7 cellular contexts compared by ENCODE assay signal in genomic region chr10:27156566-27156965, GRCh38. TPM values are rescaled to one million over a fixed set of nuclear protein-coding genes. Genes with fewer than 3 reads are reported as not detected.
DNase-seq lines count a peak whose midpoint lies in the region; ATAC-seq and TF ChIP-seq lines count a peak whose summit lies in the region.
"Not testable (repeated sequence)": the region's sequence is repeated elsewhere in the genome, so short reads cannot be mapped to it uniquely, and the experiment has no call there.

No MANE protein-coding gene starts in this region.

- H2BK12ac ChIP-seq in mesenchymal stem cell (ENCODE audit: low read length in 2 of 2), result not testable (repeated sequence)

- H3K36me3 ChIP-seq in ES-I3 (ENCODE audit: insufficient read depth, low read length) (peaks cover 22% of the 10 kb centered on the region), mesenchymal stem cell (ENCODE audit: control insufficient read depth in 1 of 2, insufficient read depth in 2 of 2, low read depth in 1 of 2, low read length in 2 of 2) (peaks cover 2 to 28% of the 10 kb centered on the region in 2 experiments), gastrocnemius medialis (peaks cover 0 to 23% of the 10 kb centered on the region in 2 donors)
- H3K36me3 ChIP-seq in MM.1S (replicated peaks; ENCODE audit: insufficient read depth, low read length), result not testable (repeated sequence)

- H3K79me1 ChIP-seq in mesenchymal stem cell (replicated peaks; ENCODE audit: low read length, poor library complexity, severe bottlenecking), result not testable (repeated sequence)

- H3K36me3 Mint-ChIP-seq in activated CD4-positive, alpha-beta T cell treated with anti-CD3 and anti-CD28 coated beads, Interleukin-2, amount 10 ng/mL, durations not matched to agents 24 days and 14 days (ENCODE audit: low read depth), result peaks cover 53% of the 10 kb centered on the region
- peaks cover 49% of the 10 kb centered on the region for H3K36me3 Mint-ChIP-seq in MCF 10A (ENCODE audit: insufficient read depth, unreplicated experiment)

- H3K9me3 ChIP-seq in ES-I3 (ENCODE audit: control insufficient read depth, insufficient read depth, low read length); MM.1S (replicated peaks; ENCODE audit: insufficient read depth, low read length); mesenchymal stem cell (ENCODE audit: control insufficient read depth, low read length); gastrocnemius medialis: not testable (repeated sequence)

- H3K9ac ChIP-seq in ES-I3 (ENCODE audit: low read depth, low read length) (peak overlapping the region; percentile 82; the same call in 1 of the 2 replicates), MM.1S (ENCODE audit: low read length) (peak overlapping the region; percentile 99; the same call in 1 of the 2 replicates), mesenchymal stem cell (ENCODE audit: low read length) (peak overlapping the region; percentile 99)

- H3K4me1 Mint-ChIP-seq in activated CD4-positive, alpha-beta T cell treated with anti-CD3 and anti-CD28 coated beads, Interleukin-2, amount 10 ng/mL, durations not matched to agents 24 days and 14 days, result peaks cover 25% of the 10 kb centered on the region
- H3K4me1 Mint-ChIP-seq in MCF 10A (ENCODE audit: insufficient read depth, unreplicated experiment), result peaks cover 21% of the 10 kb centered on the region

- H3K9me3 Mint-ChIP-seq in activated CD4-positive, alpha-beta T cell treated with anti-CD3 and anti-CD28 coated beads, Interleukin-2, amount 10 ng/mL, durations not matched to agents 24 days and 14 days; MCF 10A (ENCODE audit: unreplicated experiment): not testable (repeated sequence)

- H3K27ac Mint-ChIP-seq in activated CD4-positive, alpha-beta T cell treated with anti-CD3 and anti-CD28 coated beads, Interleukin-2, amount 10 ng/mL, durations not matched to agents 24 days and 14 days, result peak overlapping the region; percentile 100
- H3K27ac Mint-ChIP-seq in MCF 10A (ENCODE audit: low read depth, unreplicated experiment), result peak overlapping the region; percentile 98

- ATAC-seq in gastrocnemius medialis, result not testable (repeated sequence)

- H4K91ac ChIP-seq in mesenchymal stem cell (ENCODE audit: low read length), result not testable (repeated sequence)

- not testable (repeated sequence) for H4K20me1 ChIP-seq in MM.1S (ENCODE audit: insufficient read depth, low read length)

- BruUV-seq in MCF 10A (replicated peaks; lab: Mats Ljungman, UMichigan), result not testable (repeated sequence)

- H2AFZ ChIP-seq in MM.1S (ENCODE audit: low read length), result peak overlapping the region; percentile 58
- not testable (repeated sequence) for H2AFZ ChIP-seq in mesenchymal stem cell (ENCODE audit: low read depth, low read length)

- DNase-seq in MM.1S; fibroblast of villous mesenchyme (ENCODE audit: low read depth); mesenchymal stem cell; gastrocnemius medialis: not testable (repeated sequence)
- peak; percentile 63 for DNase-seq in activated CD4-positive, alpha-beta T cell treated with anti-CD3 and anti-CD28 coated beads, Interleukin-2, amount 10 ng/mL, durations not matched to agents 24 days and 14 days
- DNase-seq in MCF 10A (ENCODE audit: unreplicated experiment), result peak; percentile 17

- peak overlapping the region; percentile 92 for H3K4me3 Mint-ChIP-seq in activated CD4-positive, alpha-beta T cell treated with anti-CD3 and anti-CD28 coated beads, Interleukin-2, amount 10 ng/mL, durations not matched to agents 24 days and 14 days
- H3K4me3 Mint-ChIP-seq in MCF 10A (ENCODE audit: unreplicated experiment), result peak overlapping the region; percentile 83

- not testable (repeated sequence) for H2AK5ac ChIP-seq in mesenchymal stem cell (ENCODE audit: low read length, severe bottlenecking)

- not testable (repeated sequence) for H3K4ac ChIP-seq in mesenchymal stem cell (ENCODE audit: low read depth in 1 of 2, low read length in 2 of 2)

- H2BK5ac ChIP-seq in mesenchymal stem cell (ENCODE audit: low read depth, low read length, poor library complexity, severe bottlenecking), result not testable (repeated sequence)

- peaks cover 65% of the 10 kb centered on the region for H3K79me2 ChIP-seq in MM.1S (ENCODE audit: low read length)

- H3K27me3 Mint-ChIP-seq in activated CD4-positive, alpha-beta T cell treated with anti-CD3 and anti-CD28 coated beads, Interleukin-2, amount 10 ng/mL, durations not matched to agents 24 days and 14 days; MCF 10A (ENCODE audit: insufficient read depth, unreplicated experiment): not testable (repeated sequence)

- POLR2A ChIA-PET in MCF 10A (lab: Yijun Ruan, JAX), result interaction anchor here (0.6 to 3.9 kb wide), 8 partner anchors 9 to 383 kb away, joined by 3 to 39 read pairs (median 3); partner anchors contain the start of genes ACBD5 and RAB18

- in situ Hi-C loops in gastrocnemius medialis (cut with MboI; ENCODE audit: low sequenced_read_pairs in 4 of 4), result loop anchor here in 2 of 4 donors (10.0 kb wide), 2 partner anchors 88 to 292 kb away; partner anchors contain the start of genes ABI1 (in 1 of the 2) and ACBD5 (in 1 of the 2)

- not testable (repeated sequence) for H3K4me1 ChIP-seq in ES-I3 (ENCODE audit: insufficient read depth, low read length); mesenchymal stem cell (ENCODE audit: control insufficient read depth, insufficient read depth, low read depth, low read length)
- H3K4me1 ChIP-seq in MM.1S (ENCODE audit: low read length), result peaks cover 11% of the 10 kb centered on the region
- H3K4me1 ChIP-seq in gastrocnemius medialis, result peaks cover 12 to 22% of the 10 kb centered on the region in 2 donors

- not testable (repeated sequence) for H3K27me3 ChIP-seq in MM.1S (replicated peaks; ENCODE audit: insufficient read depth, low read length); mesenchymal stem cell (ENCODE audit: control insufficient read depth in 1 of 2, insufficient read depth in 1 of 2, low read length in 2 of 2); gastrocnemius medialis

- peak overlapping the region; percentile 60; the same call in 1 of the 2 replicates for H3K4me2 ChIP-seq in MM.1S (ENCODE audit: low read depth, low read length)
- peak overlapping the region; percentile 7 for H3K4me2 ChIP-seq in mesenchymal stem cell (ENCODE audit: low read length, poor library complexity, severe bottlenecking)

- H4K8ac ChIP-seq in mesenchymal stem cell (ENCODE audit: low read length), result not testable (repeated sequence)

- H3F3A ChIP-seq in MM.1S (ENCODE audit: insufficient read depth, low read length), result peaks cover 23% of the 10 kb centered on the region

- H3K9me2 ChIP-seq in MM.1S (replicated peaks; ENCODE audit: insufficient read depth, low read length), result not testable (repeated sequence)

- H3K4me3 ChIP-seq in MM.1S (ENCODE audit: low read length) (peak overlapping the region; percentile 95), fibroblast of villous mesenchyme (ENCODE audit: low read depth, low read length) (peak overlapping the region; percentile 80), mesenchymal stem cell (ENCODE audit: insufficient read depth in 1 of 2, low read depth in 1 of 2, low read length in 2 of 2) (peak overlapping the region in 1 of 2 experiments; percentile 91), gastrocnemius medialis (peak overlapping the region in 3 of 4 donors; percentile 92 to 99 (median 93))

- peak overlapping the region; percentile 100; the same call in 1 of the 2 replicates for H3K27ac ChIP-seq in MM.1S (ENCODE audit: low read length)
- not testable (repeated sequence) for H3K27ac ChIP-seq in mesenchymal stem cell (ENCODE audit: low read length, poor library complexity, severe bottlenecking)
- H3K27ac ChIP-seq in gastrocnemius medialis, result peak overlapping the region in 2 of 4 donors; percentile 92 to 98

- not testable (repeated sequence) for H3K18ac ChIP-seq in mesenchymal stem cell (ENCODE audit: low read depth in 1 of 2, low read length in 2 of 2)

- not testable (repeated sequence) for H2BK15ac ChIP-seq in mesenchymal stem cell (ENCODE audit: low read depth, poor library complexity, severe bottlenecking)

- TF ChIP-seq POLR2A in gastrocnemius medialis (IDR thresholded peaks at IDR 0.05), result not testable (repeated sequence)

- intact Hi-C loops in activated CD4-positive, alpha-beta T cell treated with anti-CD3 and anti-CD28 coated beads, Interleukin-2, amount 10 ng/mL, durations not matched to agents 24 days and 14 days (cut with micrococcal nuclease), result loop anchor here (1.0 to 10.0 kb wide), 4 partner anchors 191 to 1178 kb away; no protein-coding TSS in a partner anchor
- intact Hi-C loops in MCF 10A (cut with micrococcal nuclease), result not testable (repeated sequence)
- intact Hi-C loops in gastrocnemius medialis (cut with DNase I; ENCODE audit: low total_unique reads), result loop anchor here (10.0 kb wide), 1 partner anchor 348 kb away; the partner anchor contains the start of gene RAB18

- not testable (repeated sequence) for TF ChIP-seq CTCF in MM.1S (IDR thresholded peaks at IDR 0.05; ENCODE audit: low read length); MCF 10A (IDR thresholded peaks at IDR 0.05; ENCODE audit: unreplicated experiment); fibroblast of villous mesenchyme (IDR thresholded peaks at IDR 0.05; ENCODE audit: insufficient read depth, low read depth, low read length); gastrocnemius medialis (IDR thresholded peaks at IDR 0.05 in 4 of 5, conservative IDR thresholded peaks at IDR 0.05 in 1 of 5)

- 85% methylated on average over 14 of the region's 17 CpGs for WGBS in mesenchymal stem cell

- H3K23ac ChIP-seq in mesenchymal stem cell (ENCODE audit: low read length in 2 of 2), result not testable (repeated sequence)

- H3K14ac ChIP-seq in mesenchymal stem cell (ENCODE audit: low read length in 2 of 2), result not testable (repeated sequence)

- CTCF ChIA-PET in MCF 10A (lab: Yijun Ruan, JAX), result interaction anchor here (0.9 to 1.6 kb wide), 2 partner anchors 10 to 204 kb away, joined by 4 to 7 read pairs; no protein-coding TSS in a partner anchor

- H2BK120ac ChIP-seq in mesenchymal stem cell (ENCODE audit: low read depth, low read length), result not testable (repeated sequence)

RNA-seq across cellular contexts. Expression of gene MASTL, which starts 1.4 kb away (rescaled TPM):
- total RNA-seq in activated CD4-positive, alpha-beta T cell treated with anti-CD3 and anti-CD28 coated beads, Interleukin-2, amount 10 ng/mL, durations not matched to agents 24 days and 14 days, result 34.0 and 34.5 TPM in 2 replicates
- 6.1 and 8.0 TPM in 2 replicates for total RNA-seq in MCF 10A (2022)
- 13.2 and 18.6 TPM in 2 replicates for total RNA-seq in fibroblast of villous mesenchyme
- polyA plus RNA-seq in mesenchymal stem cell (2013, experiment 1 of 2), result 8.0 TPM
- 8.1 TPM for polyA plus RNA-seq in mesenchymal stem cell (2013, experiment 2 of 2)
- 1 to 10 TPM; 2.0 to 3.6 (median 2.9) TPM for total RNA-seq in gastrocnemius medialis

RNA-seq across cellular contexts. Expression of gene YME1L1, which starts 2.4 kb away (rescaled TPM):
- total RNA-seq in activated CD4-positive, alpha-beta T cell treated with anti-CD3 and anti-CD28 coated beads, Interleukin-2, amount 10 ng/mL, durations not matched to agents 24 days and 14 days, result 134 and 149 TPM in 2 replicates
- 194 and 227 TPM in 2 replicates for total RNA-seq in MCF 10A (2022)
- 99.2 and 135 TPM in 2 replicates for total RNA-seq in fibroblast of villous mesenchyme
- polyA plus RNA-seq in mesenchymal stem cell (2013, experiment 1 of 2), result 101 TPM
- polyA plus RNA-seq in mesenchymal stem cell (2013, experiment 2 of 2), result 102 TPM
- total RNA-seq in gastrocnemius medialis, result 100 to 1,000 TPM in 1 of 4 donors, 10 to 100 TPM in 3; 79.2 to 100 (median 88.7) TPM

RNA-seq across cellular contexts. Expression of gene ANKRD26, which starts 56.3 kb away (rescaled TPM):
- total RNA-seq in activated CD4-positive, alpha-beta T cell treated with anti-CD3 and anti-CD28 coated beads, Interleukin-2, amount 10 ng/mL, durations not matched to agents 24 days and 14 days, result 5.3 and 5.8 TPM in 2 replicates
- total RNA-seq in MCF 10A (2022) (6.5 and 7.3 TPM in 2 replicates), fibroblast of villous mesenchyme (9.3 and 16.8 TPM in 2 replicates), gastrocnemius medialis (10 to 100 TPM in 2 of 4 donors, 1 to 10 TPM in 2; 3.6 to 14.7 (median 8.4) TPM)
- polyA plus RNA-seq in mesenchymal stem cell (2013, experiment 1 of 2), result 9.1 TPM
- polyA plus RNA-seq in mesenchymal stem cell (2013, experiment 2 of 2), result 8.0 TPM
